In the genomic region with DNA sequence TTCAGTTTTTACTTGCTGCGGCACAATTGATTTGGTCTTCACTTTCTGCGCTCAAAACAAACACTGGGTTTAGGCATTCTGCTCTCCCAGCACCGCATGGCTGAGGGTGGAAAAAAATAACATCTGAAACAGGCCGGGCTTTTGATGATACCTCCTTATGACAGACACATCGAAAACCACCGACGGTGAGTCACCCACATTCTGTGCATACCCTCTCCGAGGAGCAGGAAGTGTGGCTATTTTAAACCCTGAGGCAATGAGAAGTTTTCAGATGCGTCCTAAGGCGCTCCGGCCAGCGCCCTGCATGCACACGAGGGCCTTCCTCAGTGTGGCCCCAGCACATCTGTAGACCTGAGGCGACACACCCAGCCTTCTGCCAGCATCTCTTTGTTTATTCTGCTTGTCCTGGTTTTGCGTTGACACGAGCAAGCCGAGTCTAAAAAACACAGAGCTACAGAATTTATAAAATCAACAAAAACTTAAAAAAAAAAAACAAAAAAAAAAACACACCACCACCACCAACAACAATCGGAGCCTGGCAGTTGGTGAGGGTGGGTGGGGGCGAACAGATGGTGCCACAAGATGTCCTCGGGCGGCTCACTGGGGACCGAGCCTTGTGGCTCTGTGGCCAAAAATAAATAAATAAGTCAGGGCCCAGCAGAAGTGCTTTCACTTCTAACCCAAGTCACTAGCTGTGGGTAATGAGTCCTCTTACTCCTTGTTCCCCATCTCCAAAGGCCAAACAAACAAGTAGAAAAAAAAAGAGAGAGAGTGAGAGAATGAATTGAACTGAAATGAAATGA, we compare ENCODE assay signal across 8 cellular contexts.
DNase-seq lines count a peak whose midpoint lies in the region; ATAC-seq and TF ChIP-seq lines count a peak whose summit lies in the region.

No MANE protein-coding gene starts in this region.

- peak overlapping the region; percentile 81 to 84 for H3K4me3 Mint-ChIP-seq in activated T-cell treated with anti-CD3 and anti-CD28 coated beads, Interleukin-2, amount 50 U/mL, for 72 hours

- H3K9me3 ChIP-seq in trophoblast cell (ENCODE audit: insufficient read depth, low read depth, low read length) (peaks cover 1% of the 10 kb centered on the region), upper lobe of left lung (no peaks in the 10 kb centered on the region)

- H4K12ac ChIP-seq in trophoblast cell (ENCODE audit: low read depth, low read length) = no peak overlapping the region

- H2AFZ ChIP-seq in trophoblast cell (ENCODE audit: insufficient read depth, low read length, poor library complexity) = no peak overlapping the region

- peaks cover 79% of the 10 kb centered on the region for H3K4me1 Mint-ChIP-seq in activated T-cell treated with anti-CD3 and anti-CD28 coated beads, Interleukin-2, amount 50 U/mL, for 72 hours (ENCODE audit: low read depth)

- H3K79me2 ChIP-seq in trophoblast cell (ENCODE audit: control insufficient read depth, insufficient read depth, low read length, poor library complexity) = peaks cover 2% of the 10 kb centered on the region

- H2AK5ac ChIP-seq in trophoblast cell (ENCODE audit: low read length) = peak overlapping the region; percentile 70

- peak overlapping the region; percentile 94 for H2BK5ac ChIP-seq in trophoblast cell (ENCODE audit: low read depth, low read length, poor library complexity)

- peak overlapping the region; percentile 85 for H2BK12ac ChIP-seq in trophoblast cell (ENCODE audit: low read length)

- peak overlapping the region; percentile 93 for H2BK120ac ChIP-seq in trophoblast cell (ENCODE audit: insufficient read depth, low read length, poor library complexity)

- H3K36me3 ChIP-seq in trophoblast cell (ENCODE audit: control insufficient read depth in 1 of 2, insufficient read depth in 2 of 2, low read length in 2 of 2) (no peaks in the 10 kb centered on the region), upper lobe of left lung (no peaks in the 10 kb centered on the region)

- H3K36me3 Mint-ChIP-seq in activated T-cell treated with anti-CD3 and anti-CD28 coated beads, Interleukin-2, amount 50 U/mL, for 72 hours (ENCODE audit: insufficient read depth in 2 of 2) = peaks cover 8 to 10% of the 10 kb centered on the region in 2 donors

- H3K27me3 ChIP-seq in trophoblast cell (ENCODE audit: insufficient read depth, low read length) (no peaks in the 10 kb centered on the region), upper lobe of left lung (no peaks in the 10 kb centered on the region)

- H3K18ac ChIP-seq in trophoblast cell (ENCODE audit: low read length) = no peak overlapping the region

- H3K23ac ChIP-seq in trophoblast cell (ENCODE audit: low read length) = no peak overlapping the region

- H3K4me1 ChIP-seq in trophoblast cell (ENCODE audit: control insufficient read depth in 1 of 2, insufficient read depth in 2 of 2, low read length in 2 of 2) (peaks cover 23 to 42% of the 10 kb centered on the region in 2 experiments), upper lobe of left lung (peaks cover 15 to 31% (median 18%) of the 10 kb centered on the region in 4 donors)

- no peak overlapping the region for H3K4me3 ChIP-seq in AG09309 (ENCODE audit: control insufficient read depth, low read depth, low read length)
- H3K4me3 ChIP-seq in fibroblast of the aortic adventitia (ENCODE audit: low read depth, low read length) = no peak overlapping the region
- H3K4me3 ChIP-seq in trophoblast cell (ENCODE audit: low read depth, low read length) = no peak overlapping the region
- peak overlapping the region in 2 of 4 donors; percentile 5 to 9 for H3K4me3 ChIP-seq in upper lobe of left lung

- TF ChIP-seq EP300 in upper lobe of left lung (IDR thresholded peaks at IDR 0.05) = peak in 1 of 4 donors; percentile 65

- peak overlapping the region; percentile 95 for H3K27ac ChIP-seq in trophoblast cell (ENCODE audit: low read depth, low read length)
- H3K27ac ChIP-seq in upper lobe of left lung = peak overlapping the region; percentile 57 to 78 (median 71)

- H3K4me2 ChIP-seq in trophoblast cell (ENCODE audit: low read length) = no peak overlapping the region

- DNase-seq in AG09309 (ENCODE audit: low read depth) = peak; percentile 97
- DNase-seq in activated T-cell treated with anti-CD3 and anti-CD28 coated beads, Interleukin-2, amount 50 U/mL, for 72 hours = peak; percentile 89 to 94
- peak; percentile 98 for DNase-seq in fibroblast of the aortic adventitia (ENCODE audit: low read depth)
- peak; percentile 98 to 100 for DNase-seq in trophoblast cell
- DNase-seq in upper lobe of left lung = peak; percentile 71 to 92

- H3K27me3 Mint-ChIP-seq in activated T-cell treated with anti-CD3 and anti-CD28 coated beads, Interleukin-2, amount 50 U/mL, for 72 hours (ENCODE audit: low read depth) = no peaks in the 10 kb centered on the region

- peak overlapping the region; percentile 59 for H4K8ac ChIP-seq in trophoblast cell (ENCODE audit: low read depth, low read length)

- no CpG with 5 or more reads among the region's 22 CpGs for WGBS in trophoblast cell (ENCODE audit: extremely low coverage, insufficient coverage, insufficient read length)
- 34 to 35% methylated on average over 22 of the region's 22 CpGs for WGBS in upper lobe of left lung, 2 donors

- peaks cover 27% of the 10 kb centered on the region for H3K79me1 ChIP-seq in trophoblast cell (ENCODE audit: low read length)

- H3K4ac ChIP-seq in trophoblast cell (ENCODE audit: low read depth, low read length) = peak overlapping the region; percentile 36

- H3K14ac ChIP-seq in trophoblast cell (ENCODE audit: low read length) = peak overlapping the region; percentile 63

- peak in 1 of 4 donors; percentile 59 for TF ChIP-seq POLR2A in upper lobe of left lung (IDR thresholded peaks at IDR 0.05)

- no peak overlapping the region for H3K9ac ChIP-seq in trophoblast cell (ENCODE audit: low read length)

- ATAC-seq in GM19043 (IDR thresholded peaks at IDR 0.05; ENCODE audit: low read depth, unreplicated experiment) (peak; percentile 88), HG03159 (IDR thresholded peaks at IDR 0.05; ENCODE audit: unreplicated experiment) (peak; percentile 90), upper lobe of left lung (ENCODE audit: low FRiP score in 2 of 2) (peak; percentile 64 to 84)
- peak; percentile 82 to 88 for ATAC-seq in activated T-cell treated with anti-CD3 and anti-CD28 coated beads, Interleukin-2, amount 50 U/mL, for 72 hours (replicated peaks in 1 of 2)

- H3K27ac Mint-ChIP-seq in activated T-cell treated with anti-CD3 and anti-CD28 coated beads, Interleukin-2, amount 50 U/mL, for 72 hours = peak overlapping the region; percentile 95

- no peak for TF ChIP-seq CTCF in AG09309 (IDR thresholded peaks at IDR 0.05; ENCODE audit: control insufficient read depth, insufficient read depth, low read depth, low read length, missing control alignments)
- no peak for TF ChIP-seq CTCF in fibroblast of the aortic adventitia (IDR thresholded peaks at IDR 0.05; ENCODE audit: insufficient read depth, low read length)
- TF ChIP-seq CTCF in upper lobe of left lung (IDR thresholded peaks at IDR 0.05) = no peak

- peak overlapping the region; percentile 88 for H4K91ac ChIP-seq in trophoblast cell (ENCODE audit: low read depth, low read length)

- peaks cover 3 to 5% of the 10 kb centered on the region in 2 donors for H3K9me3 Mint-ChIP-seq in activated T-cell treated with anti-CD3 and anti-CD28 coated beads, Interleukin-2, amount 50 U/mL, for 72 hours

TF ChIP-seq in PFSK-1, 5 proteins besides CTCF, POLR2A, EP300 and RAD21:
- TF ChIP-seq, protein P1, sequence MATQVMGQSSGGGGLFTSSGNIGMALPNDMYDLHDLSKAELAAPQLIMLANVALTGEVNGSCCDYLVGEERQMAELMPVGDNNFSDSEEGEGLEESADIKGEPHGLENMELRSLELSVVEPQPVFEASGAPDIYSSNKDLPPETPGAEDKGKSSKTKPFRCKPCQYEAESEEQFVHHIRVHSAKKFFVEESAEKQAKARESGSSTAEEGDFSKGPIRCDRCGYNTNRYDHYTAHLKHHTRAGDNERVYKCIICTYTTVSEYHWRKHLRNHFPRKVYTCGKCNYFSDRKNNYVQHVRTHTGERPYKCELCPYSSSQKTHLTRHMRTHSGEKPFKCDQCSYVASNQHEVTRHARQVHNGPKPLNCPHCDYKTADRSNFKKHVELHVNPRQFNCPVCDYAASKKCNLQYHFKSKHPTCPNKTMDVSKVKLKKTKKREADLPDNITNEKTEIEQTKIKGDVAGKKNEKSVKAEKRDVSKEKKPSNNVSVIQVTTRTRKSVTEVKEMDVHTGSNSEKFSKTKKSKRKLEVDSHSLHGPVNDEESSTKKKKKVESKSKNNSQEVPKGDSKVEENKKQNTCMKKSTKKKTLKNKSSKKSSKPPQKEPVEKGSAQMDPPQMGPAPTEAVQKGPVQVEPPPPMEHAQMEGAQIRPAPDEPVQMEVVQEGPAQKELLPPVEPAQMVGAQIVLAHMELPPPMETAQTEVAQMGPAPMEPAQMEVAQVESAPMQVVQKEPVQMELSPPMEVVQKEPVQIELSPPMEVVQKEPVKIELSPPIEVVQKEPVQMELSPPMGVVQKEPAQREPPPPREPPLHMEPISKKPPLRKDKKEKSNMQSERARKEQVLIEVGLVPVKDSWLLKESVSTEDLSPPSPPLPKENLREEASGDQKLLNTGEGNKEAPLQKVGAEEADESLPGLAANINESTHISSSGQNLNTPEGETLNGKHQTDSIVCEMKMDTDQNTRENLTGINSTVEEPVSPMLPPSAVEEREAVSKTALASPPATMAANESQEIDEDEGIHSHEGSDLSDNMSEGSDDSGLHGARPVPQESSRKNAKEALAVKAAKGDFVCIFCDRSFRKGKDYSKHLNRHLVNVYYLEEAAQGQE (IDR thresholded peaks at IDR 0.05; ENCODE audit: insufficient read depth in 1 of 2, low read depth in 2 of 2, low read length in 2 of 2) = 0 out of 4 replicates have a peak, but pooled peaks of 1 of the 2 experiments have one; percentile 22
- TF ChIP-seq FOXP2 (optimal IDR thresholded peaks at IDR 0.05; ENCODE audit: borderline replicate concordance, extremely low read depth, extremely low read length, insufficient read depth) (peak; percentile 36), POLR2AphosphoS5 (IDR thresholded peaks at IDR 0.05; ENCODE audit: low read depth, low read length) (no peak), SIN3A (IDR thresholded peaks at IDR 0.05; ENCODE audit: borderline replicate concordance, insufficient read depth, low read length) (no peak), TAF1 (IDR thresholded peaks at IDR 0.05; ENCODE audit: borderline replicate concordance, insufficient read depth, low read length) (no peak)
